ENCODE assay signal across 19 cellular contexts in genomic region chrX:24085133-24085532, GRCh38.
"Had no signal": no experiment of that assay in that cellular context is flagged by ENCODE, and none has a peak within 500 bp of the region (broad histone marks: within the 10 kb centered on the region; RNA-seq: fewer than 3 reads in every experiment).

No MANE protein-coding gene starts in this region.

- DNase-seq: activated CD4-positive, alpha-beta T cell treated with anti-CD3 and anti-CD28 coated beads, Interleukin-2, amount 10 ng/mL, durations not matched to agents 7 days and 5 days; activated CD8-positive, alpha-beta T cell treated with anti-CD3 and anti-CD28 coated beads, Interleukin-2, amount 10 ng/mL, durations not matched to agents 7 days and 5 days; activated naive CD4-positive, alpha-beta T cell treated with anti-CD3 and anti-CD28 coated beads for 36 hours; activated T-cell treated with anti-CD3 and anti-CD28 coated beads, Interleukin-2, amount 50 U/mL, for 24 hours; anterior cingulate cortex; central memory CD4-positive, alpha-beta T cell; colonic mucosa; left ventricle myocardium superior; nephron progenitor cell; nucleus accumbens; right cardiac atrium; stimulated activated CD4-positive, alpha-beta T cell treated with anti-CD3 and anti-CD28 coated beads, Interleukin-4, amount 100 ng/mL, for 24 hours; stomach; T-helper 9 cell had no signal

- H3K27me3 ChIP-seq: brain microvascular endothelial cell, colonic mucosa, stomach, vagina had no signal

- H3K27me3 Mint-ChIP-seq: activated CD4-positive, alpha-beta T cell treated with anti-CD3 and anti-CD28 coated beads, Interleukin-2, amount 10 ng/mL, durations not matched to agents 7 days and 5 days; activated T-cell treated with anti-CD3 and anti-CD28 coated beads, Interleukin-2, amount 50 U/mL, for 24 hours had no signal

- H3K4me3 ChIP-seq: colonic mucosa, prostate gland, stomach, vagina had no signal

- H3K36me3 ChIP-seq: brain microvascular endothelial cell, colonic mucosa, prostate gland, stomach, vagina had no signal

- H3K4me3 Mint-ChIP-seq: activated CD4-positive, alpha-beta T cell treated with anti-CD3 and anti-CD28 coated beads, Interleukin-2, amount 10 ng/mL, durations not matched to agents 7 days and 5 days; activated CD8-positive, alpha-beta T cell treated with anti-CD3 and anti-CD28 coated beads, Interleukin-2, amount 10 ng/mL, durations not matched to agents 7 days and 5 days; activated naive CD4-positive, alpha-beta T cell treated with anti-CD3 and anti-CD28 coated beads for 36 hours; activated T-cell treated with anti-CD3 and anti-CD28 coated beads, Interleukin-2, amount 50 U/mL, for 24 hours; nephron progenitor cell; stimulated activated effector memory CD8-positive, alpha-beta T cell treated with anti-CD3 and anti-CD28 coated beads, Interleukin-12 subunit alpha, Interleukin-12 subunit beta, amount 100 ng/mL, for 72 hours had no signal

- H3K4me1 ChIP-seq: colonic mucosa, prostate gland, stomach, vagina had no signal

- H3K9me3 ChIP-seq: colonic mucosa, prostate gland, stomach, vagina had no signal

- H3K9me3 Mint-ChIP-seq: activated CD4-positive, alpha-beta T cell treated with anti-CD3 and anti-CD28 coated beads, Interleukin-2, amount 10 ng/mL, durations not matched to agents 7 days and 5 days; activated naive CD4-positive, alpha-beta T cell treated with anti-CD3 and anti-CD28 coated beads for 36 hours; activated T-cell treated with anti-CD3 and anti-CD28 coated beads, Interleukin-2, amount 50 U/mL, for 24 hours; nephron progenitor cell; stimulated activated effector memory CD8-positive, alpha-beta T cell treated with anti-CD3 and anti-CD28 coated beads, Interleukin-12 subunit alpha, Interleukin-12 subunit beta, amount 100 ng/mL, for 72 hours had no signal

- H3K27ac ChIP-seq: brain microvascular endothelial cell, colonic mucosa, prostate gland, stomach, vagina had no signal

- FAIRE-seq: endometrium had no signal

- H3K27ac Mint-ChIP-seq: activated CD4-positive, alpha-beta T cell treated with anti-CD3 and anti-CD28 coated beads, Interleukin-2, amount 10 ng/mL, durations not matched to agents 7 days and 5 days; activated CD8-positive, alpha-beta T cell treated with anti-CD3 and anti-CD28 coated beads, Interleukin-2, amount 10 ng/mL, durations not matched to agents 7 days and 5 days; activated naive CD4-positive, alpha-beta T cell treated with anti-CD3 and anti-CD28 coated beads for 36 hours; activated T-cell treated with anti-CD3 and anti-CD28 coated beads, Interleukin-2, amount 50 U/mL, for 24 hours; nephron progenitor cell; stimulated activated effector memory CD8-positive, alpha-beta T cell treated with anti-CD3 and anti-CD28 coated beads, Interleukin-12 subunit alpha, Interleukin-12 subunit beta, amount 100 ng/mL, for 72 hours had no signal

- ATAC-seq: activated CD8-positive, alpha-beta T cell treated with anti-CD3 and anti-CD28 coated beads, Interleukin-2, amount 10 ng/mL, durations not matched to agents 7 days and 5 days; left ventricle myocardium superior; right cardiac atrium had no signal
